ENCODE assay signal across 20 cellular contexts in the genomic region with DNA sequence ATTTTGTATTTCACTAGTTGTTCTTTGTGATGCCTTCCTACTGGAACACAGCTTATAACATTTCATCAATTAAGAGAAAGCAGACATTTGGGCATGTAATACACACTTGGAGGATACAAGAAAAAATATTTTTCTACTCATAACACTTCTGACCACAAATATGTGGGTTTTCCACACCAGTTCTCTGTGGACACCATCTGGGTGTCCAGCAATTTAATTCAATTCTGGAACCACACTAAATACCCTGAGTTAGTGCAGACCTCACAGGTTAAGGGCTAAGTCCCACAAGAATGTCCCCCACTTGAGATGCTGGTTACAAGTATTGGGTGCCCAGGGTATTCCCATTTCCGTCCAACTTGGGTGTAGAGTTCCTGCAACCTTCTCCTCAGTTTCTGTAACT.
DNase-seq lines count a peak whose midpoint lies in the region; TF ChIP-seq lines count a peak whose summit lies in the region.
"Had no signal": no experiment of that assay in that cellular context is flagged by ENCODE, and none has a peak within 500 bp of the region (broad histone marks: within the 10 kb centered on the region; RNA-seq: fewer than 3 reads in every experiment).

No MANE protein-coding gene starts in this region.

- no peaks in the 10 kb centered on the region for H3K9me3 ChIP-seq in esophagus muscularis mucosa
- H3K9me3 ChIP-seq: A549 had no signal

- intact Hi-C loops in esophagus muscularis mucosa (cut with DNase I) = no loop called here
- intact Hi-C loops in activated T-helper 1 cell treated with anti-CD3 and anti-CD28 coated beads, Interleukin-12 subunit alpha, Interleukin-12 subunit beta, Interleukin-2, Interleukin-4 antibody, amounts not matched to agents 30 ng/mL and 10 ng/mL and 1 ng/mL, durations not matched to agents 14 hours and 24 hours and 36 hours (cut with micrococcal nuclease) = no loop called here

- TF ChIP-seq EP300 in esophagus muscularis mucosa (IDR thresholded peaks at IDR 0.05) = no peak

- no peak overlapping the region for H3K27ac Mint-ChIP-seq in activated T-helper 1 cell treated with anti-CD3 and anti-CD28 coated beads, Interleukin-12 subunit alpha, Interleukin-12 subunit beta, Interleukin-2, Interleukin-4 antibody, amounts not matched to agents 30 ng/mL and 10 ng/mL and 1 ng/mL, durations not matched to agents 14 hours and 24 hours and 36 hours
- H3K27ac Mint-ChIP-seq: CD4-positive, alpha-beta memory T cell; GM23338; H9; HFFc6 had no signal

- H3K4me3 ChIP-seq in esophagus muscularis mucosa = no peak overlapping the region
- H3K4me3 ChIP-seq: A549, GM12878, GM23338 had no signal

- no peaks in the 10 kb centered on the region for H3K4me1 Mint-ChIP-seq in activated T-helper 1 cell treated with anti-CD3 and anti-CD28 coated beads, Interleukin-12 subunit alpha, Interleukin-12 subunit beta, Interleukin-2, Interleukin-4 antibody, amounts not matched to agents 30 ng/mL and 10 ng/mL and 1 ng/mL, durations not matched to agents 14 hours and 24 hours and 36 hours (ENCODE audit: low read depth)
- H3K4me1 Mint-ChIP-seq: CD4-positive, alpha-beta memory T cell; GM23338; H9 had no signal

- no peak overlapping the region for H3K27ac ChIP-seq in esophagus muscularis mucosa (replicated peaks in 1 of 4)
- H3K27ac ChIP-seq: A549 had no signal

- TF ChIP-seq POLR2A in esophagus muscularis mucosa (IDR thresholded peaks at IDR 0.05; ENCODE audit: low read depth) = no peak

- no peaks in the 10 kb centered on the region for H3K36me3 Mint-ChIP-seq in activated T-helper 1 cell treated with anti-CD3 and anti-CD28 coated beads, Interleukin-12 subunit alpha, Interleukin-12 subunit beta, Interleukin-2, Interleukin-4 antibody, amounts not matched to agents 30 ng/mL and 10 ng/mL and 1 ng/mL, durations not matched to agents 14 hours and 24 hours and 36 hours (ENCODE audit: low read depth)
- H3K36me3 Mint-ChIP-seq: CD4-positive, alpha-beta memory T cell had no signal

- H3K36me3 ChIP-seq in esophagus muscularis mucosa = no peaks in the 10 kb centered on the region

- H3K4me3 Mint-ChIP-seq in activated T-helper 1 cell treated with anti-CD3 and anti-CD28 coated beads, Interleukin-12 subunit alpha, Interleukin-12 subunit beta, Interleukin-2, Interleukin-4 antibody, amounts not matched to agents 30 ng/mL and 10 ng/mL and 1 ng/mL, durations not matched to agents 14 hours and 24 hours and 36 hours = no peak overlapping the region
- H3K4me3 Mint-ChIP-seq: CD4-positive, alpha-beta memory T cell; GM23338; H9; HFFc6 had no signal

- H3K27me3 ChIP-seq in esophagus muscularis mucosa = no peaks in the 10 kb centered on the region

- DNase-seq in EH (ENCODE audit: low read depth) = peak; percentile 46
- DNase-seq in HS-27A (ENCODE audit: low read depth) = peak; percentile 64
- DNase-seq in esophagus muscularis mucosa (ENCODE audit: extremely low spot score) = peak; percentile 64
- DNase-seq in retina = no peak
- no peak for DNase-seq in HK-2 (ENCODE audit: unreplicated experiment)
- no peak for DNase-seq in activated T-helper 1 cell treated with anti-CD3 and anti-CD28 coated beads, Interleukin-12 subunit alpha, Interleukin-12 subunit beta, Interleukin-2, Interleukin-4 antibody, amounts not matched to agents 30 ng/mL and 10 ng/mL and 1 ng/mL, durations not matched to agents 14 hours and 24 hours and 36 hours (ENCODE audit: low spot score)
- DNase-seq: 8988T; ACHN; C1 segment of cervical spinal cord; Calu3; CD4-positive, alpha-beta memory T cell; COR-L47; DMS53; DMS79 treated with DMSO at 0.1 percent for 48 hours; GDM1; H9 had no signal

- no peak for TF ChIP-seq CTCF in esophagus muscularis mucosa (IDR thresholded peaks at IDR 0.05)

- 85% methylated on average over 1 of the region's 1 CpG for WGBS in esophagus muscularis mucosa

- no peaks in the 10 kb centered on the region for H3K27me3 Mint-ChIP-seq in activated T-helper 1 cell treated with anti-CD3 and anti-CD28 coated beads, Interleukin-12 subunit alpha, Interleukin-12 subunit beta, Interleukin-2, Interleukin-4 antibody, amounts not matched to agents 30 ng/mL and 10 ng/mL and 1 ng/mL, durations not matched to agents 14 hours and 24 hours and 36 hours (ENCODE audit: insufficient read depth)

- H3K4me1 ChIP-seq in esophagus muscularis mucosa = no peaks in the 10 kb centered on the region
- H3K4me1 ChIP-seq: A549 had no signal

- no peaks in the 10 kb centered on the region for H3K9me3 Mint-ChIP-seq in activated T-helper 1 cell treated with anti-CD3 and anti-CD28 coated beads, Interleukin-12 subunit alpha, Interleukin-12 subunit beta, Interleukin-2, Interleukin-4 antibody, amounts not matched to agents 30 ng/mL and 10 ng/mL and 1 ng/mL, durations not matched to agents 14 hours and 24 hours and 36 hours
- H3K9me3 Mint-ChIP-seq: CD4-positive, alpha-beta memory T cell; GM23338; H9 had no signal

Comparison
In these comparisons a context has a peak if more than half of its experiments do, and no peak if none do; other contexts are left out.
1. DNase-seq: peak in EH (single experiment), HS-27A (single experiment) and esophagus muscularis mucosa (single experiment); none in retina (single experiment), HK-2 (single experiment) and activated T-helper 1 cell treated with anti-CD3 and anti-CD28 coated beads, Interleukin-12 subunit alpha, Interleukin-12 subunit beta, Interleukin-2, Interleukin-4 antibody, amounts not matched to agents 30 ng/mL and 10 ng/mL and 1 ng/mL, durations not matched to agents 14 hours and 24 hours and 36 hours (single experiment).